21 cellular contexts compared by ENCODE assay signal in the genomic region with DNA sequence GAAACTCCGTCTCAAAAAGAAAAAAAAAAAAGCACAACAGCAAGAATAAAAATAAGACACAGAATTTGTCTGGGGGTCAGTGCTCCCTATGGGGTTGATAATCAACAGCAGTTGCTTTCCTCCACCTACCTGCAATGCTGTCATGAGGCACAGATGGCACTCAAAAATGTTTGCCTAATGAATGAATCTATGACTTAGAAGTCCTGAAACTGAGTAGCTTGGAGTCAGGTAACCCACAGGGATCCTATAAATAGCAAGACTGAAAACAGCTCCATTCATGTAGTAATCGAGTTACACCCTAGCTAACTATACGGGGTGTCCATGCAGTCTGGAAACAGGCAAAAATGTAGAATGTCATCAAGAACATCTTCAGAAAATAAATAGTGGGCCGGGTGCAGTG.
"Had no signal": no experiment of that assay in that cellular context is flagged by ENCODE, and none has a peak within 500 bp of the region (broad histone marks: within the 10 kb centered on the region; RNA-seq: fewer than 3 reads in every experiment).

No MANE protein-coding gene starts in this region.

- H3K4me1 ChIP-seq: esophagus muscularis mucosa, pancreas, thyroid gland had no signal

- H3K9me3 ChIP-seq: esophagus muscularis mucosa, neutrophil, pancreas, thyroid gland had no signal

- H3K27me3 Mint-ChIP-seq: activated naive CD8-positive, alpha-beta T cell treated with anti-CD3 and anti-CD28 coated beads, Interleukin-2, amount 10 ng/mL, durations not matched to agents 7 days and 5 days; stimulated activated naive CD8-positive, alpha-beta T cell treated with anti-CD3 and anti-CD28 coated beads, Interleukin-15, Interleukin-2, amounts not matched to agents 100 ng/mL and 50 ng/mL, for 24 hours had no signal

- H3K27ac Mint-ChIP-seq: activated naive CD4-positive, alpha-beta T cell treated with anti-CD3 and anti-CD28 coated beads for 36 hours; activated naive CD8-positive, alpha-beta T cell treated with anti-CD3 and anti-CD28 coated beads, Interleukin-2, amount 10 ng/mL, durations not matched to agents 7 days and 5 days; natural killer cell treated with Interleukin-12 subunit alpha and Interleukin-12 subunit beta and Interleukin-15 and Interleukin-18, amount 100 ng/mL, for 72 hours; stimulated activated naive CD8-positive, alpha-beta T cell treated with anti-CD3 and anti-CD28 coated beads, Interleukin-15, Interleukin-2, amounts not matched to agents 100 ng/mL and 50 ng/mL, for 24 hours had no signal

- ATAC-seq: activated T-cell treated with anti-CD3 and anti-CD28 coated beads, Interleukin-2, amount 50 U/mL, for 4 hours; left cardiac atrium; natural killer cell treated with Interleukin-12 subunit alpha and Interleukin-12 subunit beta and Interleukin-15 and Interleukin-18, amount 100 ng/mL, for 72 hours; pancreas; right cardiac atrium had no signal

- H3K36me3 ChIP-seq: esophagus muscularis mucosa, neutrophil, pancreas, thyroid gland had no signal

- DNase-seq: activated CD4-positive, alpha-beta T cell treated with anti-CD3 and anti-CD28 coated beads, Interleukin-2, amount 50 U/mL, for 48 hours; activated CD8-positive, alpha-beta memory T cell treated with anti-CD3 and anti-CD28 coated beads, Interleukin-2, amount 50 U/mL, for 48 hours; activated effector memory CD4-positive, alpha-beta T cell treated with Interleukin-2 at 50 U/mL for 16 hours; activated naive CD4-positive, alpha-beta T cell treated with anti-CD3 and anti-CD28 coated beads for 36 hours; activated naive CD8-positive, alpha-beta T cell treated with anti-CD3 and anti-CD28 coated beads, Interleukin-2, amount 10 ng/mL, durations not matched to agents 7 days and 5 days; activated T-cell treated with anti-CD3 and anti-CD28 coated beads, Interleukin-2, amount 50 U/mL, for 4 hours; head of caudate nucleus; islet precursor cell; left cardiac atrium; pancreas; right cardiac atrium; stimulated activated CD4-positive, alpha-beta T cell treated with anti-CD3 and anti-CD28 coated beads, Interleukin-1b, Interleukin-23, amount 100 ng/mL, for 48 hours; substantia nigra; T-helper 9 cell; thyroid gland had no signal

- H3K4me3 Mint-ChIP-seq: activated naive CD4-positive, alpha-beta T cell treated with anti-CD3 and anti-CD28 coated beads for 36 hours; activated naive CD8-positive, alpha-beta T cell treated with anti-CD3 and anti-CD28 coated beads, Interleukin-2, amount 10 ng/mL, durations not matched to agents 7 days and 5 days; activated T-cell treated with anti-CD3 and anti-CD28 coated beads, Interleukin-2, amount 50 U/mL, for 4 hours; natural killer cell treated with Interleukin-12 subunit alpha and Interleukin-12 subunit beta and Interleukin-15 and Interleukin-18, amount 100 ng/mL, for 72 hours; stimulated activated naive CD8-positive, alpha-beta T cell treated with anti-CD3 and anti-CD28 coated beads, Interleukin-15, Interleukin-2, amounts not matched to agents 100 ng/mL and 50 ng/mL, for 24 hours had no signal

- H3K27me3 ChIP-seq: esophagus muscularis mucosa, neutrophil, pancreas, thyroid gland had no signal

- H3K9me3 Mint-ChIP-seq: activated naive CD4-positive, alpha-beta T cell treated with anti-CD3 and anti-CD28 coated beads for 36 hours; activated naive CD8-positive, alpha-beta T cell treated with anti-CD3 and anti-CD28 coated beads, Interleukin-2, amount 10 ng/mL, durations not matched to agents 7 days and 5 days; activated T-cell treated with anti-CD3 and anti-CD28 coated beads, Interleukin-2, amount 50 U/mL, for 4 hours; natural killer cell treated with Interleukin-12 subunit alpha and Interleukin-12 subunit beta and Interleukin-15 and Interleukin-18, amount 100 ng/mL, for 72 hours; stimulated activated naive CD8-positive, alpha-beta T cell treated with anti-CD3 and anti-CD28 coated beads, Interleukin-15, Interleukin-2, amounts not matched to agents 100 ng/mL and 50 ng/mL, for 24 hours had no signal

- FAIRE-seq: frontal cortex, pancreas had no signal

- H3K27ac ChIP-seq: coronary artery, esophagus muscularis mucosa, neutrophil, pancreas, thyroid gland had no signal

- H3K4me3 ChIP-seq: coronary artery, esophagus muscularis mucosa, pancreas, thyroid gland had no signal

- H3K4me1 Mint-ChIP-seq: activated naive CD8-positive, alpha-beta T cell treated with anti-CD3 and anti-CD28 coated beads, Interleukin-2, amount 10 ng/mL, durations not matched to agents 7 days and 5 days had no signal

- H3K36me3 Mint-ChIP-seq: activated naive CD8-positive, alpha-beta T cell treated with anti-CD3 and anti-CD28 coated beads, Interleukin-2, amount 10 ng/mL, durations not matched to agents 7 days and 5 days; natural killer cell treated with Interleukin-12 subunit alpha and Interleukin-12 subunit beta and Interleukin-15 and Interleukin-18, amount 100 ng/mL, for 72 hours had no signal
